Comparison of ENCODE assay signal across 12 cellular contexts in the genomic region with DNA sequence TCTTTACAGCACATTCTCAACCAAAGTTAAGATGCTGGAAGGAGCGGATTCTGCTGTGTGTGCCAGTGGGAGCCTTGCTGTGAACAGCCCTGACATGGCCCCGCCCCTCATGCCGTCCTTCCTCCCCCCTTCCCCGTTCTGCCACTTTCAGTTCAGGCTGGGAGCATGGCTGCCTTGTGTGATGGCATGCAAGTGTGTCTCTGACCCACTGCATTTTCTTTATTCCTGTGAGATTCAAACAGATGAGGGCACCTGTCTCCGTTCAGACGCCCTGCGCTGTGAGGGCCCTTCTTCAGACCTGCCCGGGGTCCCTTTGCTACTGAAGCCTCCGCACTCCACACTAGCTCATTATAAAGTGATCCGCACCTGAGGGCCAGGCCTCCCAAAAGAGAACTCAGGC.
"Had no signal": no experiment of that assay in that cellular context is flagged by ENCODE, and none has a peak within 500 bp of the region (broad histone marks: within the 10 kb centered on the region; RNA-seq: fewer than 3 reads in every experiment).

No MANE protein-coding gene starts in this region.

- H3K4me1 ChIP-seq: parathyroid adenoma, prostate gland, right lobe of liver had no signal

- DNase-seq: effector memory CD4-positive, alpha-beta T cell; heart right ventricle; mammary epithelial cell; naive thymus-derived CD4-positive, alpha-beta T cell; occipital lobe; right lobe of liver; stimulated activated CD4-positive, alpha-beta T cell treated with anti-CD3 and anti-CD28 coated beads, Interleukin-12 subunit alpha, Interleukin-12 subunit beta, amount 100 ng/mL, for 4 hours; stimulated activated naive CD4-positive, alpha-beta T cell treated with Interleukin-2 at 50 U/mL for 16 hours; trophoblast cell had no signal

- H3K9ac ChIP-seq: parathyroid adenoma had no signal

- H3K4me3 ChIP-seq: heart right ventricle, prostate gland, right lobe of liver, skin epidermis had no signal

- ATAC-seq: heart right ventricle; naive thymus-derived CD4-positive, alpha-beta T cell had no signal

- H3K27ac ChIP-seq: heart right ventricle, parathyroid adenoma, prostate gland, right lobe of liver, skin epidermis had no signal

- H2AFZ ChIP-seq: parathyroid adenoma had no signal

- H3K27me3 ChIP-seq: heart right ventricle, right lobe of liver had no signal

- H3K9me3 ChIP-seq: heart right ventricle, prostate gland, right lobe of liver had no signal
